In the genomic region with DNA sequence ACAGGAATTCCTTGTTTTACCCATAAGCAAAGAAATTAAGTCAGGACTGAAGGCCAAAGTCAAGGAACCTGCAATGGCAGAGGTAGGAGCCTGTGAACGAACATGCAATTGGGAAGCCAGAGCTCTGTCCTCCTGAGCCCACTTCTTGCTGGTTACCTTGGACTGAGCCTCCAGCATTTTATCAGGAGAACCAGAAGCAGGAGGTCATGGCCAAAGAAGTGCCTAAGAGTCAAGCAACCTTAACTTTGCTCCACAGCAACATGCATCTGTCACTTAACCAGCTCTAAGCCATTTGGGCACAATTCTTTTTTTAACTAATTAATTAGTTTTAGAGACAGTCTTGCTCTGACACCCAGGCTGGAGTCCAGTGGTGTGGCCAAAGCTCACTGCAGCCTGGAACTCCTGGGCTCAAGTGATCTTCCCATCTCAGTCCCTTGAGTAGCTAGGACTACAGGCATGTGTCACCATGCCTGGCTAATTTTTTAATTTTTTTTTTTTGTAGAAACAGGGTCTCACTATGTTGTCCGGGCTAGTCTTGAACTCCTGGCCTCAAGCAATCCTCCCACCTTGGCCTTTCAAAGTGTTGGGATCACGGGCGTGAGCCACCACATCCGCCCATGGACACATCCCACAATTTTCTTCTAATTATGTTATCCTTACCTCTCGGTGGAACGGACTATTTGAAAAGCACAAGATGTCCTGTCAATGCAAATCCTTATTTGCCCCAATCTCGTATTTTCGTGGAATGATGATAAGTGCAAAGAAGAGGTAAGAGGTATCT, we compare ENCODE assay signal across 1 cellular context.
A peak's percentile ranks its signal among the peaks of the same experiment; 100 is the strongest.
TF ChIP-seq lines count a peak whose summit lies in the region.

No MANE protein-coding gene starts in this region.

TF ChIP-seq in K562, 482 proteins besides CTCF, POLR2A, EP300 and RAD21 (continued from another document and continues in another):
- TF ChIP-seq, protein P1, sequence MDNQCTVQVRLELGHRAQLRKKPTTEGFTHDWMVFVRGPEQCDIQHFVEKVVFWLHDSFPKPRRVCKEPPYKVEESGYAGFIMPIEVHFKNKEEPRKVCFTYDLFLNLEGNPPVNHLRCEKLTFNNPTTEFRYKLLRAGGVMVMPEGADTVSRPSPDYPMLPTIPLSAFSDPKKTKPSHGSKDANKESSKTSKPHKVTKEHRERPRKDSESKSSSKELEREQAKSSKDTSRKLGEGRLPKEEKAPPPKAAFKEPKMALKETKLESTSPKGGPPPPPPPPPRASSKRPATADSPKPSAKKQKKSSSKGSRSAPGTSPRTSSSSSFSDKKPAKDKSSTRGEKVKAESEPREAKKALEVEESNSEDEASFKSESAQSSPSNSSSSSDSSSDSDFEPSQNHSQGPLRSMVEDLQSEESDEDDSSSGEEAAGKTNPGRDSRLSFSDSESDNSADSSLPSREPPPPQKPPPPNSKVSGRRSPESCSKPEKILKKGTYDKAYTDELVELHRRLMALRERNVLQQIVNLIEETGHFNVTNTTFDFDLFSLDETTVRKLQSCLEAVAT (IDR thresholded peaks at IDR 0.05) = 0 out of 4 replicates have a peak, but pooled peaks of 1 of the 2 experiments have one; percentile 47
- TF ChIP-seq ZBTB33 (CRISPR knock-in tag; IDR thresholded peaks at IDR 0.05) (no peak), SMARCE1 (IDR thresholded peaks at IDR 0.05) (no peak; the same call in 1 of the 2 replicates), ILK (tag; IDR thresholded peaks at IDR 0.05; ENCODE audit: borderline replicate concordance, low read depth) (no peak), ZNF785 (CRISPR knock-in tag; IDR thresholded peaks at IDR 0.05) (no peak), MNT (conservative IDR thresholded peaks at IDR 0.05) (no peak), CBFA2T3 (IDR thresholded peaks at IDR 0.05) (peak; percentile 91), L3MBTL2 (IDR thresholded peaks at IDR 0.05) (no peak), KLF6 (CRISPR knock-in tag; IDR thresholded peaks at IDR 0.05; ENCODE audit: borderline replicate concordance) (peak; percentile 8; the same call in 1 of the 2 replicates), FOXJ3 (CRISPR knock-in tag; IDR thresholded peaks at IDR 0.05) (no peak), ZNF707 (CRISPR knock-in tag; conservative IDR thresholded peaks at IDR 0.05) (no peak), POLR2H (tag; IDR thresholded peaks at IDR 0.05; ENCODE audit: low read depth) (no peak), ZNF217 (CRISPR knock-in tag; IDR thresholded peaks at IDR 0.05) (no peak), SAFB2 (IDR thresholded peaks at IDR 0.05; ENCODE audit: borderline replicate concordance, low read depth, low read length, severe bottlenecking) (no peak), ZBTB7A (IDR thresholded peaks at IDR 0.05; ENCODE audit: borderline replicate concordance, control insufficient read depth, low read depth, low read length) (no peak), MAZ (CRISPR knock-in tag; conservative IDR thresholded peaks at IDR 0.05 in 1 of 2, IDR thresholded peaks at IDR 0.05 in 1 of 2) (no peak), CEBPB (tag; IDR thresholded peaks at IDR 0.05) (no peak), FOXK1 (CRISPR knock-in tag; IDR thresholded peaks at IDR 0.05; ENCODE audit: borderline replicate concordance) (no peak), NR1H2 (CRISPR knock-in tag; IDR thresholded peaks at IDR 0.05) (no peak), MAFF (IDR thresholded peaks at IDR 0.05; ENCODE audit: low read length) (no peak), ZC3H8 (IDR thresholded peaks at IDR 0.05) (no peak), ELF4 (CRISPR knock-in tag; IDR thresholded peaks at IDR 0.05) (no peak), SRSF9 (IDR thresholded peaks at IDR 0.05; ENCODE audit: borderline replicate concordance, low read depth, low read length) (no peak), DPF2 (IDR thresholded peaks at IDR 0.05) (peak; percentile 56), MYBL2 (IDR thresholded peaks at IDR 0.05; ENCODE audit: low read depth) (no peak), MYBL2 (CRISPR knock-in tag; IDR thresholded peaks at IDR 0.05; ENCODE audit: borderline replicate concordance) (no peak), KAT8 (IDR thresholded peaks at IDR 0.05; ENCODE audit: low read depth) (no peak), SPI1 (IDR thresholded peaks at IDR 0.05; ENCODE audit: borderline replicate concordance, low read depth, low read length) (no peak), EP400 (IDR thresholded peaks at IDR 0.05) (no peak)
- TF ChIP-seq, protein P2, sequence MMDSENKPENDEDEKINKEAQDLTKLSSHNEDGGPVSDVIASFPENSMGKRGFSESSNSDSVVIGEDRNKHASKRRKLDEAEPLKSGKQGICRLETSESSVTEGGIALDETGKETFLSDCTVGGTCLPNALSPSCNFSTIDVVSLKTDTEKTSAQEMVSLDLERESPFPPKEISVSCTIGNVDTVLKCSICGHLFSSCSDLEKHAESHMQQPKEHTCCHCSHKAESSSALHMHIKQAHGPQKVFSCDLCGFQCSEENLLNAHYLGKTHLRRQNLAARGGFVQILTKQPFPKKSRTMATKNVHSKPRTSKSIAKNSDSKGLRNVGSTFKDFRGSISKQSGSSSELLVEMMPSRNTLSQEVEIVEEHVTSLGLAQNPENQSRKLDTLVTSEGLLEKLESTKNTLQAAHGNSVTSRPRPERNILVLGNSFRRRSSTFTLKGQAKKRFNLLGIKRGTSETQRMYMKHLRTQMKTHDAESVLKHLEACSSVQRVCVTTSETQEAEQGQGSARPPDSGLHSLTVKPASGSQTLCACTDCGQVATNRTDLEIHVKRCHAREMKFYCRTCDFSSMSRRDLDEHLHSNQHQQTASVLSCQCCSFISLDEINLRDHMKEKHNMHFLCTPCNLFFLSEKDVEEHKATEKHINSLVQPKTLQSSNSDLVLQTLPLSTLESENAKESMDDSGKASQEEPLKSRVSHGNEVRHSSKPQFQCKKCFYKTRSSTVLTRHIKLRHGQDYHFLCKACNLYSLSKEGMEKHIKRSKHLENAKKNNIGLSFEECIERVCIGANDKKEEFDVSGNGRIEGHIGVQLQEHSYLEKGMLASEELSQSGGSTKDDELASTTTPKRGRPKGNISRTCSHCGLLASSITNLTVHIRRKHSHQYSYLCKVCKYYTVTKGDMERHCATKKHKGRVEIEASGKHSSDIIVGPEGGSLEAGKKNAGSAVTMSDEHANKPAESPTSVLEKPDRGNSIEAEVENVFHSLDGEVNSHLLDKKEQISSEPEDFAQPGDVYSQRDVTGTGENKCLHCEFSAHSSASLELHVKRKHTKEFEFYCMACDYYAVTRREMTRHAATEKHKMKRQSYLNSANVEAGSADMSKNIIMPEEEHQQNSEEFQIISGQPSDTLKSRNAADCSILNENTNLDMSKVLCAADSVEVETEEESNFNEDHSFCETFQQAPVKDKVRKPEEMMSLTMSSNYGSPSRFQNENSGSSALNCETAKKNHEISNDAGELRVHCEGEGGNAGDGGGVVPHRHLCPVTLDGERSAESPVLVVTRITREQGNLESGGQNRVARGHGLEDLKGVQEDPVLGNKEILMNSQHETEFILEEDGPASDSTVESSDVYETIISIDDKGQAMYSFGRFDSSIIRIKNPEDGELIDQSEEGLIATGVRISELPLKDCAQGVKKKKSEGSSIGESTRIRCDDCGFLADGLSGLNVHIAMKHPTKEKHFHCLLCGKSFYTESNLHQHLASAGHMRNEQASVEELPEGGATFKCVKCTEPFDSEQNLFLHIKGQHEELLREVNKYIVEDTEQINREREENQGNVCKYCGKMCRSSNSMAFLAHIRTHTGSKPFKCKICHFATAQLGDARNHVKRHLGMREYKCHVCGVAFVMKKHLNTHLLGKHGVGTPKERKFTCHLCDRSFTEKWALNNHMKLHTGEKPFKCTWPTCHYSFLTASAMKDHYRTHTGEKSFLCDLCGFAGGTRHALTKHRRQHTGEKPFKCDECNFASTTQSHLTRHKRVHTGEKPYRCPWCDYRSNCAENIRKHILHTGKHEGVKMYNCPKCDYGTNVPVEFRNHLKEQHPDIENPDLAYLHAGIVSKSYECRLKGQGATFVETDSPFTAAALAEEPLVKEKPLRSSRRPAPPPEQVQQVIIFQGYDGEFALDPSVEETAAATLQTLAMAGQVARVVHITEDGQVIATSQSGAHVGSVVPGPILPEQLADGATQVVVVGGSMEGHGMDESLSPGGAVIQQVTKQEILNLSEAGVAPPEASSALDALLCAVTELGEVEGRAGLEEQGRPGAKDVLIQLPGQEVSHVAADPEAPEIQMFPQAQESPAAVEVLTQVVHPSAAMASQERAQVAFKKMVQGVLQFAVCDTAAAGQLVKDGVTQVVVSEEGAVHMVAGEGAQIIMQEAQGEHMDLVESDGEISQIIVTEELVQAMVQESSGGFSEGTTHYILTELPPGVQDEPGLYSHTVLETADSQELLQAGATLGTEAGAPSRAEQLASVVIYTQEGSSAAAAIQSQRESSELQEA (IDR thresholded peaks at IDR 0.05; ENCODE audit: low read depth) = no peak
- TF ChIP-seq, protein P3, sequence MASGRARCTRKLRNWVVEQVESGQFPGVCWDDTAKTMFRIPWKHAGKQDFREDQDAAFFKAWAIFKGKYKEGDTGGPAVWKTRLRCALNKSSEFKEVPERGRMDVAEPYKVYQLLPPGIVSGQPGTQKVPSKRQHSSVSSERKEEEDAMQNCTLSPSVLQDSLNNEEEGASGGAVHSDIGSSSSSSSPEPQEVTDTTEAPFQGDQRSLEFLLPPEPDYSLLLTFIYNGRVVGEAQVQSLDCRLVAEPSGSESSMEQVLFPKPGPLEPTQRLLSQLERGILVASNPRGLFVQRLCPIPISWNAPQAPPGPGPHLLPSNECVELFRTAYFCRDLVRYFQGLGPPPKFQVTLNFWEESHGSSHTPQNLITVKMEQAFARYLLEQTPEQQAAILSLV (tag; IDR thresholded peaks at IDR 0.05) = no peak
- TF ChIP-seq, protein P4, sequence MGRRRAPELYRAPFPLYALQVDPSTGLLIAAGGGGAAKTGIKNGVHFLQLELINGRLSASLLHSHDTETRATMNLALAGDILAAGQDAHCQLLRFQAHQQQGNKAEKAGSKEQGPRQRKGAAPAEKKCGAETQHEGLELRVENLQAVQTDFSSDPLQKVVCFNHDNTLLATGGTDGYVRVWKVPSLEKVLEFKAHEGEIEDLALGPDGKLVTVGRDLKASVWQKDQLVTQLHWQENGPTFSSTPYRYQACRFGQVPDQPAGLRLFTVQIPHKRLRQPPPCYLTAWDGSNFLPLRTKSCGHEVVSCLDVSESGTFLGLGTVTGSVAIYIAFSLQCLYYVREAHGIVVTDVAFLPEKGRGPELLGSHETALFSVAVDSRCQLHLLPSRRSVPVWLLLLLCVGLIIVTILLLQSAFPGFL (CRISPR knock-in tag; IDR thresholded peaks at IDR 0.05) = no peak
- TF ChIP-seq, protein P5, sequence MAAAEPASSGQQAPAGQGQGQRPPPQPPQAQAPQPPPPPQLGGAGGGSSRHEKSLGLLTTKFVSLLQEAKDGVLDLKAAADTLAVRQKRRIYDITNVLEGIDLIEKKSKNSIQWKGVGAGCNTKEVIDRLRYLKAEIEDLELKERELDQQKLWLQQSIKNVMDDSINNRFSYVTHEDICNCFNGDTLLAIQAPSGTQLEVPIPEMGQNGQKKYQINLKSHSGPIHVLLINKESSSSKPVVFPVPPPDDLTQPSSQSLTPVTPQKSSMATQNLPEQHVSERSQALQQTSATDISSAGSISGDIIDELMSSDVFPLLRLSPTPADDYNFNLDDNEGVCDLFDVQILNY (CRISPR knock-in tag; IDR thresholded peaks at IDR 0.05) = no peak
- TF ChIP-seq, protein P6, sequence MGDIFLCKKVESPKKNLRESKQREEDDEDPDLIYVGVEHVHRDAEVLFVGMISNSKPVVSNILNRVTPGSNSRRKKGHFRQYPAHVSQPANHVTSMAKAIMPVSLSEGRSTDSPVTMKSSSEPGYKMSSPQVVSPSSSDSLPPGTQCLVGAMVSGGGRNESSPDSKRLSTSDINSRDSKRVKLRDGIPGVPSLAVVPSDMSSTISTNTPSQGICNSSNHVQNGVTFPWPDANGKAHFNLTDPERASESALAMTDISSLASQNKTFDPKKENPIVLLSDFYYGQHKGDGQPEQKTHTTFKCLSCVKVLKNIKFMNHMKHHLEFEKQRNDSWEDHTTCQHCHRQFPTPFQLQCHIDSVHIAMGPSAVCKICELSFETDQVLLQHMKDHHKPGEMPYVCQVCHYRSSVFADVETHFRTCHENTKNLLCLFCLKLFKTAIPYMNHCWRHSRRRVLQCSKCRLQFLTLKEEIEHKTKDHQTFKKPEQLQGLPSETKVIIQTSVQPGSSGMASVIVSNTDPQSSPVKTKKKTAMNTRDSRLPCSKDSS (IDR thresholded peaks at IDR 0.05; ENCODE audit: low read depth, partially characterized antibody) = no peak
- TF ChIP-seq, protein P7, sequence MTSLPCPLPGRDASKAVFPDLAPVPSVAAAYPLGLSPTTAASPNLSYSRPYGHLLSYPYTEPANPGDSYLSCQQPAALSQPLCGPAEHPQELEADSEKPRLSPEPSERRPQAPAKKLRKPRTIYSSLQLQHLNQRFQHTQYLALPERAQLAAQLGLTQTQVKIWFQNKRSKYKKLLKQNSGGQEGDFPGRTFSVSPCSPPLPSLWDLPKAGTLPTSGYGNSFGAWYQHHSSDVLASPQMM (CRISPR knock-in tag; IDR thresholded peaks at IDR 0.05) = no peak
- TF ChIP-seq, protein P8, sequence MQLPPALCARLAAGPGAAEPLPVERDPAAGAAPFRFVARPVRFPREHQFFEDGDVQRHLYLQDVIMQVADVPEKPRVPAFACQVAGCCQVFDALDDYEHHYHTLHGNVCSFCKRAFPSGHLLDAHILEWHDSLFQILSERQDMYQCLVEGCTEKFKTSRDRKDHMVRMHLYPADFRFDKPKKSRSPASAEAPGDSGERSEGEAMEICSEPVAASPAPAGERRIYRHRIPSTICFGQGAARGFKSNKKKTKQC (CRISPR knock-in tag; IDR thresholded peaks at IDR 0.05) = no peak
